In the genomic region with DNA sequence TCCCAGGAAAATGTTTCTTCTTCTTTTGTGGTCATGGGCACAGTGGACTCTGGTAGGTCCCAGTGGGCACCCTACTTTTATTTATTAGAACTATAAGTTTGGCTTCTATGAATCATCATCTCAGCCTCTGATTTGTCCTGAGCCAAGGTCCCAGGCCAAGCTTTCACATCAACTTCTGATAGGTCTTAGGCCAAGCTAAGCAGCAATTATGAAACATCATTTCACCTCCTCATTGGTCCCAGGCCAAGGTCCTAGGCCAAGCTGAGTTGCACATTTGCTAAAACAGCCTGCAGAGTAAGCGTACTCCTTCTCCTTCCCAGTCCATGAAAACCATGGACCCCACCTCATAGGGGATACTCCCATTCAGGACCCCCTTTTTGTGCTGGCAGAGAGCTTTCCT, we compare ENCODE assay signal across 28 cellular contexts.
"Had no signal": no experiment of that assay in that cellular context is flagged by ENCODE, and none has a peak within 500 bp of the region (broad histone marks: within the 10 kb centered on the region; RNA-seq: fewer than 3 reads in every experiment).

No MANE protein-coding gene starts in this region.

- DNase-seq: activated effector memory CD4-positive, alpha-beta T cell treated with anti-CD3 and anti-CD28 coated beads, Interleukin-2, amount 50 U/mL, for 16 hours; activated effector memory CD4-positive, alpha-beta T cell treated with Interleukin-2 at 50 U/mL for 16 hours; activated gamma-delta T cell; activated gamma-delta T cell treated with Interleukin-2 at 50 U/mL for 16 hours; activated naive CD4-positive, alpha-beta T cell; activated naive CD4-positive, alpha-beta T cell treated with anti-CD3 and anti-CD28 coated beads for 36 hours; activated naive CD4-positive, alpha-beta T cell treated with anti-CD3 and anti-CD28 coated beads, Interleukin-2, amount 10 ng/mL, durations not matched to agents 7 days and 5 days; activated naive CD4-positive, alpha-beta T cell treated with anti-CD3 and anti-CD28 coated beads, Interleukin-2, amount 50 U/mL, for 16 hours; activated naive CD4-positive, alpha-beta T cell treated with Interleukin-2 at 50 U/mL for 16 hours; activated naive CD8-positive, alpha-beta T cell treated with anti-CD3 and anti-CD28 coated beads for 36 hours; activated naive CD8-positive, alpha-beta T cell treated with anti-CD3 and anti-CD28 coated beads, Interleukin-2, amount 10 ng/mL, durations not matched to agents 7 days and 5 days; activated naive CD8-positive, alpha-beta T cell treated with anti-CD3 and anti-CD28 coated beads, Interleukin-2, amount 50 U/mL, for 24 hours; activated T-cell treated with anti-CD3 and anti-CD28 coated beads, Interleukin-2, amount 50 U/mL, for 1 hour; activated T-cell treated with anti-CD3 and anti-CD28 coated beads, Interleukin-2, amount 50 U/mL, for 24 hours; activated T-cell treated with anti-CD3 and anti-CD28 coated beads, Interleukin-2, amount 50 U/mL, for 4 hours; activated T-cell treated with anti-CD3 and anti-CD28 coated beads, Interleukin-2, amount 50 U/mL, for 48 hours; activated T-cell treated with anti-CD3 and anti-CD28 coated beads, Interleukin-2, amount 50 U/mL, for 72 hours; amniotic stem cell; amygdala; anterior cingulate cortex; aorta; body of pancreas; brain microvascular endothelial cell; caudate nucleus; central memory CD4-positive, alpha-beta T cell; cerebellar nuclear complex had no signal

- ATAC-seq: activated naive CD4-positive, alpha-beta T cell treated with anti-CD3 and anti-CD28 coated beads, Interleukin-2, amount 50 U/mL, for 72 hours; activated naive CD8-positive, alpha-beta T cell treated with anti-CD3 and anti-CD28 coated beads, Interleukin-2, amount 50 U/mL, for 24 hours; activated T-cell treated with anti-CD3 and anti-CD28 coated beads, Interleukin-2, amount 50 U/mL, for 4 hours; activated T-cell treated with anti-CD3 and anti-CD28 coated beads, Interleukin-2, amount 50 U/mL, for 72 hours; activated T-helper 17 cell treated with anti-CD3 and anti-CD28 coated beads, Interleukin-2, amount 50 U/mL, for 72 hours; body of pancreas had no signal
